Comparison of ENCODE assay signal across 8 cellular contexts in genomic region chr14:75126679-75127473, GRCh38. TPM values are rescaled to one million over a fixed set of nuclear protein-coding genes. Genes with fewer than 3 reads are reported as not detected.
DNase-seq lines count a peak whose midpoint lies in the region; ATAC-seq and TF ChIP-seq lines count a peak whose summit lies in the region.

TSS of gene NEK9 (minus strand) at chr14:75127048. CDS start at chr14:75126921, 127 bp downstream.

- intact Hi-C loops in lower leg skin (cut with DNase I; ENCODE audit: low total_unique reads), result loop anchor here (10.0 kb wide), 1 partner anchor 368 kb away; no protein-coding TSS in a partner anchor

- H3K36me3 ChIP-seq in BLaER1 treated with 17β-estradiol and CSF1 and Interleukin-3, amounts not matched to agents 10 nM and 100 nM, result peaks cover 14 to 58% (median 29%) of the 10 kb centered on the region in 11 experiments; a peak in 19 of 22 replicates

- TF ChIP-seq POLR2A in lower leg skin (IDR thresholded peaks at IDR 0.05), result peak in 1 of 2 donors; percentile 68

- ATAC-seq in GM19351 (IDR thresholded peaks at IDR 0.05; ENCODE audit: unreplicated experiment), result peak; percentile 89
- ATAC-seq in HG03521 (IDR thresholded peaks at IDR 0.05; ENCODE audit: unreplicated experiment), result peak; percentile 81

- WGBS in lower leg skin, 2 donors, result 0 to 1% methylated on average over 19 to 36 of the region's 76 CpGs

- no peaks in the 10 kb centered on the region for H3K27me3 ChIP-seq in BLaER1 treated with 17β-estradiol and CSF1 and Interleukin-3, amounts not matched to agents 10 nM and 100 nM

- peak within 1 kb of the TSS; percentile 94 to 99 (median 95) for H3K9ac ChIP-seq in BLaER1 treated with 17β-estradiol and CSF1 and Interleukin-3, amounts not matched to agents 10 nM and 100 nM

- no peak for TF ChIP-seq CTCF in lower leg skin (IDR thresholded peaks at IDR 0.05)

- H4K20me1 ChIP-seq in BLaER1 treated with 17β-estradiol and CSF1 and Interleukin-3, amounts not matched to agents 10 nM and 100 nM, result no peaks in the 10 kb centered on the region; a peak in 1 of 22 replicates

- peak; percentile 31 for DNase-seq in NCI-H748 treated with DMSO at 0.1 percent for 48 hours (lab: John Stamatoyannopoulos, UW)
- DNase-seq in activated CD4-positive, alpha-beta T cell treated with anti-CD3 and anti-CD28 coated beads, Interleukin-2, amount 50 U/mL, for 48 hours, result peak; percentile 91 to 93
- DNase-seq in dermis microvascular lymphatic vessel endothelial cell (ENCODE audit: low read depth in 2 of 2), result peak; percentile 46 to 76
- peak; percentile 87 to 98 for DNase-seq in lower leg skin (ENCODE audit: low spot score in 2 of 2)
- peak; percentile 82 to 90 for DNase-seq in stimulated activated CD4-positive, alpha-beta T cell treated with anti-CD3 and anti-CD28 coated beads, Interleukin-4, amount 100 ng/mL, for 48 hours (ENCODE audit: low read depth in 2 of 2)

- H3K27ac ChIP-seq in BLaER1 treated with 17β-estradiol and CSF1 and Interleukin-3, amounts not matched to agents 10 nM and 100 nM, result peak within 1 kb of the TSS; percentile 94 to 99 (median 96)

- peak within 1 kb of the TSS; percentile 80 to 99 (median 91) for H3K4me2 ChIP-seq in BLaER1 treated with 17β-estradiol and CSF1 and Interleukin-3, amounts not matched to agents 10 nM and 100 nM

- H3K4me1 ChIP-seq in BLaER1 treated with 17β-estradiol and CSF1 and Interleukin-3, amounts not matched to agents 10 nM and 100 nM, result peaks cover 25 to 59% (median 40%) of the 10 kb centered on the region in 10 experiments

- H3K4me3 ChIP-seq in BLaER1 treated with 17β-estradiol and CSF1 and Interleukin-3, amounts not matched to agents 10 nM and 100 nM, result peak within 1 kb of the TSS; percentile 63 to 85 (median 74)
- peak within 1 kb of the TSS; percentile 50 for H3K4me3 ChIP-seq in lower leg skin (ENCODE audit: low read depth, poor library complexity, severe bottlenecking)

- no peaks in the 10 kb centered on the region for H3K9me3 ChIP-seq in BLaER1 treated with 17β-estradiol and CSF1 and Interleukin-3, amounts not matched to agents 10 nM and 100 nM (replicated peaks in 1 of 11)

RNA-seq across cellular contexts. Expression of gene NEK9, which starts in this region (rescaled TPM):
- total RNA-seq in dermis microvascular lymphatic vessel endothelial cell (29.5 TPM in 2 replicates), lower leg skin (10 to 100 TPM; 28.7 to 73.9 (median 59.4) TPM)

Comparison
In these comparisons a context has a peak if more than half of its experiments do, and no peak if none do; other contexts are left out.
1. Peak in every context shown above with its lines: DNase-seq, ATAC-seq, H3K4me3 ChIP-seq and H3K27ac ChIP-seq.
2. DNase-seq: peak in every context shown above with its lines; median percentile 92 in lower leg skin; 92 in activated CD4-positive, alpha-beta T cell treated with anti-CD3 and anti-CD28 coated beads, Interleukin-2, amount 50 U/mL, for 48 hours; 86 in stimulated activated CD4-positive, alpha-beta T cell treated with anti-CD3 and anti-CD28 coated beads, Interleukin-4, amount 100 ng/mL, for 48 hours; 61 in dermis microvascular lymphatic vessel endothelial cell; 31 in NCI-H748 treated with DMSO at 0.1 percent for 48 hours.